In genomic region chr1:218284917-218285635, GRCh38 we compare ENCODE assay signal across 1 cellular context.
TF ChIP-seq lines count a peak whose summit lies in the region.

Gene RRP15 (plus strand): TSS chr1:218285293. CDS start chr1:218285317, 24 bp downstream.

TF ChIP-seq in GM12878, 131 proteins besides CTCF, POLR2A, EP300 and RAD21 (continued from another document and continues in another):
- peak; percentile 75; the same call in 1 of the 2 replicates for TF ChIP-seq CREM (IDR thresholded peaks at IDR 0.05; ENCODE audit: low read depth)
- no peak for TF ChIP-seq EED (IDR thresholded peaks at IDR 0.05; ENCODE audit: low read depth)
- peak in 1 of 2 experiments; percentile 91; a peak in 2 of 4 replicates for TF ChIP-seq SRF (IDR thresholded peaks at IDR 0.05; ENCODE audit: low read depth in 2 of 2, low read length in 2 of 2)
- TF ChIP-seq USF2 (IDR thresholded peaks at IDR 0.05; ENCODE audit: borderline replicate concordance, low read depth, low read length), result no peak; the same call in 1 of the 2 replicates
- no peak for TF ChIP-seq ZBTB33 (IDR thresholded peaks at IDR 0.05)
- TF ChIP-seq DPF2 (IDR thresholded peaks at IDR 0.05), result peak; percentile 52; the same call in 1 of the 2 replicates
- TF ChIP-seq MEF2A (IDR thresholded peaks at IDR 0.05; ENCODE audit: insufficient read depth, low read depth, low read length), result no peak
- no peak for TF ChIP-seq BACH1 (IDR thresholded peaks at IDR 0.05; ENCODE audit: borderline replicate concordance)
- TF ChIP-seq HCFC1 (IDR thresholded peaks at IDR 0.05; ENCODE audit: low read length), result peak; percentile 86
- TF ChIP-seq BCL3 (IDR thresholded peaks at IDR 0.05; ENCODE audit: borderline replicate concordance, insufficient read depth, low read depth, low read length, poor library complexity, severe bottlenecking), result no peak
- TF ChIP-seq ZSCAN29 (IDR thresholded peaks at IDR 0.05), result peak; percentile 24; the same call in 1 of the 2 replicates
- TF ChIP-seq NFXL1 (IDR thresholded peaks at IDR 0.05; ENCODE audit: borderline replicate concordance), result no peak
- TF ChIP-seq SIX5 (IDR thresholded peaks at IDR 0.05; ENCODE audit: low read depth, low read length, severe bottlenecking), result peak; percentile 71
- TF ChIP-seq E2F8 (IDR thresholded peaks at IDR 0.05; ENCODE audit: low read depth, partially characterized antibody), result peak; percentile 89
- peak; percentile 80 for TF ChIP-seq IKZF1 (conservative IDR thresholded peaks at IDR 0.05)
- peak; percentile 79 for TF ChIP-seq MYC (IDR thresholded peaks at IDR 0.05; ENCODE audit: insufficient read depth, insufficient read length, insufficient replicate concordance, low read length, severe bottlenecking)
- TF ChIP-seq IKZF2 (IDR thresholded peaks at IDR 0.05), result peak in 1 of 2 experiments; percentile 49; a peak in 1 of 4 replicates
- TF ChIP-seq E2F4 (IDR thresholded peaks at IDR 0.05; ENCODE audit: low read depth, low read length), result no peak
- TF ChIP-seq CBX5 (IDR thresholded peaks at IDR 0.05; ENCODE audit: low read depth), result peak; percentile 99
- TF ChIP-seq TCF3 (IDR thresholded peaks at IDR 0.05; ENCODE audit: borderline replicate concordance, insufficient read depth, low read depth, low read length), result no peak; the same call in 1 of the 2 replicates
- TF ChIP-seq HSF1 (IDR thresholded peaks at IDR 0.05; ENCODE audit: low read depth, low read length), result no peak
- no peak for TF ChIP-seq EZH2 (IDR thresholded peaks at IDR 0.05; ENCODE audit: borderline replicate concordance, control insufficient read depth, low read depth, low read length)
- TF ChIP-seq MLLT1 (IDR thresholded peaks at IDR 0.05), result peak; percentile 72
- no peak; the same call in 1 of the 2 replicates for TF ChIP-seq JUNB (IDR thresholded peaks at IDR 0.05)
- 0 out of 2 replicates have a peak, but pooled peaks have one; percentile 27 for TF ChIP-seq REST (IDR thresholded peaks at IDR 0.05; ENCODE audit: low read depth, low read length)
- peak; percentile 68 for TF ChIP-seq CBFB (IDR thresholded peaks at IDR 0.05; ENCODE audit: low read depth)
- TF ChIP-seq STAT1 (conservative IDR thresholded peaks at IDR 0.05), result no peak
- TF ChIP-seq CHD2 (IDR thresholded peaks at IDR 0.05; ENCODE audit: borderline replicate concordance, low read depth, low read length), result no peak
- TF ChIP-seq FOS (IDR thresholded peaks at IDR 0.05; ENCODE audit: borderline replicate concordance, extremely low read depth, insufficient read length), result no peak
- peak; percentile 30; the same call in 1 of the 2 replicates for TF ChIP-seq TBL1XR1 (IDR thresholded peaks at IDR 0.05; ENCODE audit: low read depth, low read length)
- no peak for TF ChIP-seq SMAD1 (IDR thresholded peaks at IDR 0.05; ENCODE audit: low read depth, partially characterized antibody)
- TF ChIP-seq ZBED1 (IDR thresholded peaks at IDR 0.05; ENCODE audit: borderline replicate concordance), result 0 out of 2 replicates have a peak, but pooled peaks have one; percentile 51
- peak; percentile 63; the same call in 1 of the 2 replicates for TF ChIP-seq IRF3 (IDR thresholded peaks at IDR 0.05)
- TF ChIP-seq NFIC (IDR thresholded peaks at IDR 0.05; ENCODE audit: low read depth, low read length), result peak; percentile 18; the same call in 1 of the 2 replicates
- peak; percentile 96 for TF ChIP-seq ZBTB11 (CRISPR knock-in tag; IDR thresholded peaks at IDR 0.05)
- TF ChIP-seq NBN (IDR thresholded peaks at IDR 0.05), result peak; percentile 93
- TF ChIP-seq KAT2A (conservative IDR thresholded peaks at IDR 0.05; ENCODE audit: control insufficient read depth, low read depth, low read length), result no peak
